8 cellular contexts compared by ENCODE assay signal in genomic region chr3:99753268-99753975, GRCh38.
DNase-seq lines count a peak whose midpoint lies in the region; ATAC-seq, FAIRE-seq and TF ChIP-seq lines count a peak whose summit lies in the region.

No MANE protein-coding gene starts in this region.

- H3K9me3 ChIP-seq in psoas muscle: no peaks in the 10 kb centered on the region

- H3K4me3 ChIP-seq in psoas muscle: no peak overlapping the region

- H3K4me1 Mint-ChIP-seq in activated CD8-positive, alpha-beta T cell treated with anti-CD3 and anti-CD28 coated beads for 36 hours (ENCODE audit: low read depth): no peaks in the 10 kb centered on the region
- no peaks in the 10 kb centered on the region for H3K4me1 Mint-ChIP-seq in glutamatergic neuron (ENCODE audit: low read depth, unreplicated experiment)

- DNase-seq in D721Med (ENCODE audit: insufficient read length, low spot score) (no peak), NCI-H2196 treated with DMSO at 0.1 percent for 48 hours (lab: John Stamatoyannopoulos, UW; ENCODE audit: unreplicated experiment) (peak; percentile 55), glutamatergic neuron (no peak), psoas muscle (no peak)
- DNase-seq in activated CD8-positive, alpha-beta T cell treated with anti-CD3 and anti-CD28 coated beads for 36 hours: peak; percentile 26
- DNase-seq in stimulated activated naive CD4-positive, alpha-beta T cell treated with Interleukin-2 at 50 U/mL for 16 hours (lab: John Stamatoyannopoulos, UW): no peak

- H3K36me3 Mint-ChIP-seq in activated CD8-positive, alpha-beta T cell treated with anti-CD3 and anti-CD28 coated beads for 36 hours (ENCODE audit: low read depth): no peaks in the 10 kb centered on the region
- no peaks in the 10 kb centered on the region for H3K36me3 Mint-ChIP-seq in glutamatergic neuron (ENCODE audit: unreplicated experiment)

- H3K27me3 Mint-ChIP-seq in activated CD8-positive, alpha-beta T cell treated with anti-CD3 and anti-CD28 coated beads for 36 hours: peaks cover 14% of the 10 kb centered on the region
- no peaks in the 10 kb centered on the region for H3K27me3 Mint-ChIP-seq in glutamatergic neuron (ENCODE audit: unreplicated experiment)

- 3 to 7% (median 4%) methylated on average over 3 of the region's 3 CpGs for WGBS in psoas muscle, 3 donors

- no peaks in the 10 kb centered on the region for H3K36me3 ChIP-seq in psoas muscle (ENCODE audit: insufficient read depth in 1 of 2, low read depth in 1 of 2)

- peak; percentile 80 for ATAC-seq in GM18861 (IDR thresholded peaks at IDR 0.05; ENCODE audit: unreplicated experiment)
- peak; percentile 68 for ATAC-seq in HG03060 (IDR thresholded peaks at IDR 0.05; ENCODE audit: low read depth, unreplicated experiment)
- ATAC-seq in activated CD8-positive, alpha-beta T cell treated with anti-CD3 and anti-CD28 coated beads for 36 hours: peak; percentile 88
- peak; percentile 54 to 68 (median 58) for ATAC-seq in psoas muscle

- no peak for FAIRE-seq in D721Med (lab: Jason Lieb, UNC)

- peak; percentile 91 for TF ChIP-seq CTCF in D721Med (IDR thresholded peaks at IDR 0.05; ENCODE audit: insufficient read depth, missing control alignments)
- TF ChIP-seq CTCF in activated CD8-positive, alpha-beta T cell treated with anti-CD3 and anti-CD28 coated beads for 36 hours (IDR thresholded peaks at IDR 0.05): peak; percentile 74
- peak; percentile 75 for TF ChIP-seq CTCF in glutamatergic neuron (IDR thresholded peaks at IDR 0.05; ENCODE audit: partially characterized antibody, unreplicated experiment)
- peak; percentile 79 for TF ChIP-seq CTCF in psoas muscle (IDR thresholded peaks at IDR 0.05)

- no peak overlapping the region for H3K4me3 Mint-ChIP-seq in activated CD8-positive, alpha-beta T cell treated with anti-CD3 and anti-CD28 coated beads for 36 hours
- no peak overlapping the region for H3K4me3 Mint-ChIP-seq in glutamatergic neuron (ENCODE audit: unreplicated experiment)

- H3K27ac Mint-ChIP-seq in activated CD8-positive, alpha-beta T cell treated with anti-CD3 and anti-CD28 coated beads for 36 hours: no peak overlapping the region
- H3K27ac Mint-ChIP-seq in glutamatergic neuron (ENCODE audit: unreplicated experiment): no peak overlapping the region

- CTCF ChIA-PET in activated CD8-positive, alpha-beta T cell treated with anti-CD3 and anti-CD28 coated beads for 36 hours (lab: Charles Lee): interaction anchor here (0.8 to 2.6 kb wide), 8 partner anchors 10 to 940 kb away, joined by 3 to 9 read pairs (median 4); no protein-coding TSS in a partner anchor

- H3K27me3 ChIP-seq in psoas muscle (ENCODE audit: insufficient read depth in 3 of 3, low read length in 2 of 3): no peaks in the 10 kb centered on the region

- no peaks in the 10 kb centered on the region for H3K9me3 Mint-ChIP-seq in activated CD8-positive, alpha-beta T cell treated with anti-CD3 and anti-CD28 coated beads for 36 hours
- no peaks in the 10 kb centered on the region for H3K9me3 Mint-ChIP-seq in glutamatergic neuron (ENCODE audit: unreplicated experiment)

- POLR2A ChIA-PET in activated CD8-positive, alpha-beta T cell treated with anti-CD3 and anti-CD28 coated beads for 36 hours (lab: Charles Lee): no interaction called here

- intact Hi-C loops in activated CD8-positive, alpha-beta T cell treated with anti-CD3 and anti-CD28 coated beads for 36 hours (cut with micrococcal nuclease): loop anchor here (5.0 to 10.0 kb wide), 3 partner anchors 256 to 936 kb away; no protein-coding TSS in a partner anchor
- intact Hi-C loops in psoas muscle (cut with DNase I): loop anchor here (2.0 to 10.0 kb wide), 4 partner anchors 111 to 726 kb away; no protein-coding TSS in a partner anchor

- H3K27ac ChIP-seq in psoas muscle: no peak overlapping the region

- peaks cover 10% of the 10 kb centered on the region for H3K4me1 ChIP-seq in psoas muscle

Comparison
In these comparisons a context has a peak if more than half of its experiments do, and no peak if none do; other contexts are left out.
1. DNase-seq: peak in NCI-H2196 treated with DMSO at 0.1 percent for 48 hours (single experiment) and activated CD8-positive, alpha-beta T cell treated with anti-CD3 and anti-CD28 coated beads for 36 hours (single experiment); none in D721Med (single experiment), glutamatergic neuron (single experiment), psoas muscle (0 of 2) and stimulated activated naive CD4-positive, alpha-beta T cell treated with Interleukin-2 at 50 U/mL for 16 hours (single experiment).
2. Peak in every context shown above with its lines, with median percentiles within 50 percentile points of each other: CTCF ChIP-seq and ATAC-seq.